In genomic region chr19:10288662-10289166, GRCh38 we compare ENCODE assay signal across 8 cellular contexts. TPM values are rescaled to one million over a fixed set of nuclear protein-coding genes. Genes with fewer than 3 reads are reported as not detected.
DNase-seq lines count a peak whose midpoint lies in the region; ATAC-seq and TF ChIP-seq lines count a peak whose summit lies in the region.

No MANE protein-coding gene starts in this region.

- peak overlapping the region; percentile 8 to 49 for H3K27ac Mint-ChIP-seq in effector memory CD8-positive, alpha-beta T cell

- peak overlapping the region; percentile 66 for H3K27ac ChIP-seq in DOHH2 (ENCODE audit: low read depth, low read length)
- H3K27ac ChIP-seq in osteoblast (ENCODE audit: low read depth, low read length) = no peak overlapping the region

- peak; percentile 82 for DNase-seq in HuH-7 (ENCODE audit: low spot score)
- peak; percentile 42 to 73 for DNase-seq in SW 1271 (lab: John Stamatoyannopoulos, UW)
- DNase-seq in effector memory CD8-positive, alpha-beta T cell = no peak
- peak; percentile 91 for DNase-seq in osteoblast (ENCODE audit: insufficient read length, low spot score, missing footprints)
- no peak for DNase-seq in NOMO-1 treated with dmso at 0.1 percent for 144 hours (lab: John Stamatoyannopoulos, UW; ENCODE audit: unreplicated experiment)
- DNase-seq in CD1c-positive myeloid dendritic cell (ENCODE audit: extremely low spot score) = no peak

- H3K4me3 ChIP-seq in DOHH2 (ENCODE audit: low read length) = peak overlapping the region; percentile 81
- peak overlapping the region; percentile 56 for H3K4me3 ChIP-seq in osteoblast (ENCODE audit: insufficient read depth, low read length)

- H3K9me3 ChIP-seq in DOHH2 (ENCODE audit: control insufficient read depth, insufficient read depth, low read length) (no peaks in the 10 kb centered on the region), osteoblast (ENCODE audit: low read depth, low read length) (no peaks in the 10 kb centered on the region)

- H3K27me3 ChIP-seq in DOHH2 (ENCODE audit: control insufficient read depth, low read length) = peaks cover 27% of the 10 kb centered on the region
- H3K27me3 ChIP-seq in osteoblast (ENCODE audit: insufficient read depth, low read length) = peaks cover 63% of the 10 kb centered on the region

- peak overlapping the region; percentile 89 to 96 for H3K4me3 Mint-ChIP-seq in effector memory CD8-positive, alpha-beta T cell

- peaks cover 49 to 56% of the 10 kb centered on the region in 2 donors for H3K4me1 Mint-ChIP-seq in effector memory CD8-positive, alpha-beta T cell (ENCODE audit: low read depth in 2 of 2)

- H3K9me2 ChIP-seq in DOHH2 (replicated peaks; ENCODE audit: control insufficient read depth, low read length) = no peaks in the 10 kb centered on the region

- peaks cover 29 to 62% of the 10 kb centered on the region in 2 donors for H3K27me3 Mint-ChIP-seq in effector memory CD8-positive, alpha-beta T cell

- H3K36me3 Mint-ChIP-seq in effector memory CD8-positive, alpha-beta T cell (ENCODE audit: insufficient read depth) = peaks cover 62% of the 10 kb centered on the region

- no peak for ATAC-seq in effector memory CD8-positive, alpha-beta T cell (replicated peaks)
- ATAC-seq in GM21447 (IDR thresholded peaks at IDR 0.05; ENCODE audit: unreplicated experiment) = no peak

- peaks cover 26% of the 10 kb centered on the region for H3K36me3 ChIP-seq in DOHH2 (ENCODE audit: control insufficient read depth, low read length)
- H3K36me3 ChIP-seq in osteoblast (ENCODE audit: insufficient read depth, low read length) = no peaks in the 10 kb centered on the region

- peaks cover 15% of the 10 kb centered on the region for H3F3A ChIP-seq in DOHH2 (ENCODE audit: control insufficient read depth, insufficient read depth)

- H4K20me1 ChIP-seq in DOHH2 (ENCODE audit: control insufficient read depth, insufficient read depth, low read depth, low read length) (no peaks in the 10 kb centered on the region), osteoblast (ENCODE audit: insufficient read depth, low read length) (peaks cover 5% of the 10 kb centered on the region)

- H3K9me3 Mint-ChIP-seq in effector memory CD8-positive, alpha-beta T cell = no peaks in the 10 kb centered on the region

- H2AFZ ChIP-seq in osteoblast (ENCODE audit: low read length) = peak overlapping the region; percentile 62

- H3K4me2 ChIP-seq in DOHH2 (ENCODE audit: low read length) (peak overlapping the region; percentile 95), osteoblast (ENCODE audit: insufficient read depth, low read length) (peak overlapping the region; percentile 77)

- no peak for TF ChIP-seq CTCF in DOHH2 (IDR thresholded peaks at IDR 0.05; ENCODE audit: low read depth, low read length, poor library complexity, severe bottlenecking)
- no peak for TF ChIP-seq CTCF in osteoblast (IDR thresholded peaks at IDR 0.05; ENCODE audit: extremely low read depth, low read depth, low read length)

- peaks cover 82% of the 10 kb centered on the region for H3K4me1 ChIP-seq in DOHH2 (ENCODE audit: control insufficient read depth, low read length)
- H3K4me1 ChIP-seq in osteoblast (ENCODE audit: insufficient read depth, low read length) = peaks cover 15% of the 10 kb centered on the region

- H3K79me2 ChIP-seq in DOHH2 (ENCODE audit: control insufficient read depth, low read length) (no peaks in the 10 kb centered on the region), osteoblast (ENCODE audit: insufficient read depth, low read length) (no peaks in the 10 kb centered on the region)

RNA-seq across cellular contexts. Expression of gene ICAM5, which starts 1.0 kb away (rescaled TPM):
- under 0.01 TPM in 1 of 2 replicates, not detected in the other for total RNA-seq in osteoblast

RNA-seq across cellular contexts. Expression of gene ICAM4, which starts 2.0 kb away (rescaled TPM):
- under 0.01 and 0.29 TPM in 2 replicates for total RNA-seq in osteoblast

RNA-seq across cellular contexts. Expression of gene ICAM1, which starts 17.8 kb away (rescaled TPM):
- total RNA-seq in osteoblast = 25.6 and 35.5 TPM in 2 replicates

RNA-seq across cellular contexts. Expression of gene ZGLP1, which starts 20.9 kb away (rescaled TPM):
- total RNA-seq in osteoblast = 0.59 and 0.72 TPM in 2 replicates

RNA-seq across cellular contexts. Expression of gene FDX2, which starts 27.1 kb away (rescaled TPM):
- total RNA-seq in osteoblast = 14.7 and 17.7 TPM in 2 replicates

Comparison
In these comparisons a context has a peak if more than half of its experiments do, and no peak if none do; other contexts are left out.
1. DNase-seq: peak in HuH-7 (single experiment), SW 1271 (2 of 2) and osteoblast (single experiment); none in effector memory CD8-positive, alpha-beta T cell (0 of 3), NOMO-1 treated with dmso at 0.1 percent for 144 hours (single experiment) and CD1c-positive myeloid dendritic cell (single experiment).